ENCODE assay signal across 7 cellular contexts in genomic region chr1:27569088-27569459, GRCh38. TPM values are rescaled to one million over a fixed set of nuclear protein-coding genes. Genes with fewer than 3 reads are reported as not detected.
DNase-seq lines count a peak whose midpoint lies in the region; ATAC-seq and TF ChIP-seq lines count a peak whose summit lies in the region.

No MANE protein-coding gene starts in this region.

- POLR2A ChIA-PET in HEK293T (lab: Yijun Ruan, JAX), result interaction anchor here (1.0 kb wide), 1 partner anchor 12 kb away, joined by 3 read pairs; no protein-coding TSS in a partner anchor

- H3K4me1 ChIP-seq in HUES48 (ENCODE audit: control insufficient read depth, insufficient read depth, low read length), result peaks cover 74% of the 10 kb centered on the region
- H3K4me1 ChIP-seq in iPS-20b (ENCODE audit: insufficient read depth, low read length), result peaks cover 74% of the 10 kb centered on the region

- peaks cover 19% of the 10 kb centered on the region for H3K4me1 Mint-ChIP-seq in activated T-helper 17 cell treated with anti-CD3 and anti-CD28 coated beads, Interleukin-2, amount 50 U/mL, for 72 hours
- peaks cover 58% of the 10 kb centered on the region for H3K4me1 Mint-ChIP-seq in stimulated activated naive CD8-positive, alpha-beta T cell treated with anti-CD3 and anti-CD28 coated beads, Interleukin-15, amount 100 ng/mL, for 72 hours

- no peaks in the 10 kb centered on the region for H3K36me3 ChIP-seq in HUES48 (ENCODE audit: control insufficient read depth, insufficient read depth, low read length)
- H3K36me3 ChIP-seq in iPS-20b (ENCODE audit: insufficient read depth, low read depth, low read length), result no peaks in the 10 kb centered on the region

- peak overlapping the region; percentile 63 for H3K4me3 Mint-ChIP-seq in activated T-helper 17 cell treated with anti-CD3 and anti-CD28 coated beads, Interleukin-2, amount 50 U/mL, for 72 hours
- H3K4me3 Mint-ChIP-seq in stimulated activated naive CD8-positive, alpha-beta T cell treated with anti-CD3 and anti-CD28 coated beads, Interleukin-15, amount 100 ng/mL, for 72 hours, result peak overlapping the region; percentile 75 to 80

- no peaks in the 10 kb centered on the region for H3K27me3 ChIP-seq in HUES48 (ENCODE audit: control insufficient read depth, insufficient read depth, low read length)
- H3K27me3 ChIP-seq in iPS-20b (ENCODE audit: insufficient read depth, low read length), result no peaks in the 10 kb centered on the region

- H3K4me3 ChIP-seq in HUES48 (ENCODE audit: low read depth, low read length), result peak overlapping the region; percentile 18
- H3K4me3 ChIP-seq in iPS-20b (ENCODE audit: low read length), result peak overlapping the region; percentile 54; the same call in 1 of the 2 replicates

- DNase-seq in stimulated activated naive CD8-positive, alpha-beta T cell treated with anti-CD3 and anti-CD28 coated beads, Interleukin-15, amount 100 ng/mL, for 72 hours, result no peak
- DNase-seq in HCEC 1CT (no peak), HEK293T (ENCODE audit: extremely low spot score) (no peak)

- peak overlapping the region; percentile 13 for H3K27ac Mint-ChIP-seq in activated T-helper 17 cell treated with anti-CD3 and anti-CD28 coated beads, Interleukin-2, amount 50 U/mL, for 72 hours
- peak overlapping the region in 1 of 2 donors; percentile 35 for H3K27ac Mint-ChIP-seq in stimulated activated naive CD8-positive, alpha-beta T cell treated with anti-CD3 and anti-CD28 coated beads, Interleukin-15, amount 100 ng/mL, for 72 hours

- H3K36me3 Mint-ChIP-seq in activated T-helper 17 cell treated with anti-CD3 and anti-CD28 coated beads, Interleukin-2, amount 50 U/mL, for 72 hours (ENCODE audit: low read depth), result no peaks in the 10 kb centered on the region

- peak overlapping the region; percentile 88 for H3K27ac ChIP-seq in HUES48 (ENCODE audit: low read depth, low read length)
- H3K27ac ChIP-seq in iPS-20b (ENCODE audit: low read length), result no peak overlapping the region

- no peaks in the 10 kb centered on the region for H3K9me3 Mint-ChIP-seq in activated T-helper 17 cell treated with anti-CD3 and anti-CD28 coated beads, Interleukin-2, amount 50 U/mL, for 72 hours
- H3K9me3 Mint-ChIP-seq in stimulated activated naive CD8-positive, alpha-beta T cell treated with anti-CD3 and anti-CD28 coated beads, Interleukin-15, amount 100 ng/mL, for 72 hours, result no peaks in the 10 kb centered on the region

- H3K27me3 Mint-ChIP-seq in activated T-helper 17 cell treated with anti-CD3 and anti-CD28 coated beads, Interleukin-2, amount 50 U/mL, for 72 hours, result no peaks in the 10 kb centered on the region
- H3K27me3 Mint-ChIP-seq in stimulated activated naive CD8-positive, alpha-beta T cell treated with anti-CD3 and anti-CD28 coated beads, Interleukin-15, amount 100 ng/mL, for 72 hours, result no peaks in the 10 kb centered on the region

- CTCF ChIA-PET in HEK293T (lab: Yijun Ruan, JAX), result interaction anchor here (0.7 to 7.0 kb wide), 11 partner anchors 13 to 100 kb away, joined by 3 to 50 read pairs (median 4); no protein-coding TSS in a partner anchor

- peak; percentile 13 for ATAC-seq in activated T-helper 17 cell treated with anti-CD3 and anti-CD28 coated beads, Interleukin-2, amount 50 U/mL, for 72 hours (replicated peaks)
- ATAC-seq in stimulated activated naive CD8-positive, alpha-beta T cell treated with anti-CD3 and anti-CD28 coated beads, Interleukin-15, amount 100 ng/mL, for 72 hours, result peak; percentile 44
- ATAC-seq in HG03520 (IDR thresholded peaks at IDR 0.05; ENCODE audit: unreplicated experiment), result no peak

- no peak overlapping the region for H3K9ac ChIP-seq in HUES48 (ENCODE audit: low read depth, low read length)
- H3K9ac ChIP-seq in iPS-20b (ENCODE audit: low read depth, low read length), result no peak overlapping the region

- H3K9me3 ChIP-seq in HUES48 (ENCODE audit: control insufficient read depth, insufficient read depth, low read length) (no peaks in the 10 kb centered on the region), iPS-20b (ENCODE audit: insufficient read depth, low read depth, low read length) (no peaks in the 10 kb centered on the region)

TF ChIP-seq in HEK293T, 16 proteins besides CTCF, POLR2A, EP300 and RAD21:
- TF ChIP-seq CTBP1 (IDR thresholded peaks at IDR 0.05; ENCODE audit: borderline replicate concordance) (no peak), SUZ12 (IDR thresholded peaks at IDR 0.05) (no peak), ARNT (IDR thresholded peaks at IDR 0.05) (no peak), PKNOX1 (IDR thresholded peaks at IDR 0.05) (no peak), LEF1 (IDR thresholded peaks at IDR 0.05; ENCODE audit: borderline replicate concordance) (no peak), HDGF (IDR thresholded peaks at IDR 0.05; ENCODE audit: borderline replicate concordance) (no peak)

RNA-seq across cellular contexts. Expression of gene AHDC1, which starts 34.9 kb away (rescaled TPM):
- 10 to 100 TPM; 13.3 to 22.3 TPM for total RNA-seq in activated T-helper 17 cell treated with anti-CD3 and anti-CD28 coated beads, Interleukin-2, amount 50 U/mL, for 72 hours
